8 cellular contexts compared by ENCODE assay signal in the genomic region with DNA sequence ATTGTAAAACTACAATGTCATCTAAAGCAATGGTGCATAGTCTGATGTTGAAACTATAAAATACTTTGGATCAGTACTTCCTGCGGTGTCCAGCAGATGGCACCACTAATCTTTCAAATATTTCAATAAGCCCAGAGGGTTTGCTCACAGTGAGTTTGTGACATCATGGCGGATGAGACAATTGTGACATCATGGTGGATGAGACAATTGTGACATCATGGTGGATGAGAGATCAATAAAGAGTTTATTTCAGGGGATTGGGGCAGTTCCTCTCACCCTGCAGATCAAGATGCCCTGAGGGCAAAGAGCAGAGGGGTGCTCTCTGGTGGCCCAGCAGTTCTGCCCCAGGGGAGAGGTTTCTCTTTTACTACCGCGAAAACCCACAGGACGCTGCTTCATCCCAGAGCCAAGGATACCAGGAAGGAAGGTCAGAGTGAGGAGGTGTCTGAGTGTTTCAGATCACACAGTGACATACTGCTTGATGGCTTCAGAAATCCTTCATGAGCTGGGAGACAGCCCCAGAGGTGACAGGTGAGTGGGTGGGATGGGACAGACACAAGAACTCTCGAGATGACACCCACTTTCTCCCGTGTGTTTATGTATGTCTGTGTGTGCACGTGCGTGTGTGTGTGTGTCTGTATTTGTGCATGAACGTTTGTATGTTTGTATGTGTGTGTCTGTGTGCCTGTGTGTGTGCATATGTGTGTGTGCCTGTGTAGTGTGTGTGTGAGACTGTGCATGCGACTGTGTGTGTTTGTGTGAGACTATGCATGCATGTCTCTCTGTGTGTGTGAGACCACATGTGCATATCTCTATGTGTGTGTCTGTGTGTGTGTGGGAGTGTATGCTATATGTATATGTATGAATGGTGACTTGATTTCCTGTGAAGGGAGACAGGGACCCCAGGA. TPM values are rescaled to one million over a fixed set of nuclear protein-coding genes. Genes with fewer than 3 reads are reported as not detected.
DNase-seq lines count a peak whose midpoint lies in the region; ATAC-seq and TF ChIP-seq lines count a peak whose summit lies in the region.

No MANE protein-coding gene starts in this region.

- H3K27ac Mint-ChIP-seq in activated CD4-positive, alpha-beta T cell treated with anti-CD3 and anti-CD28 coated beads, Interleukin-2, amount 10 ng/mL, durations not matched to agents 7 days and 5 days = no peak overlapping the region

- no peaks in the 10 kb centered on the region for H3K9me3 Mint-ChIP-seq in activated CD4-positive, alpha-beta T cell treated with anti-CD3 and anti-CD28 coated beads, Interleukin-2, amount 10 ng/mL, durations not matched to agents 7 days and 5 days

- no peak overlapping the region for H3K4me3 Mint-ChIP-seq in activated CD4-positive, alpha-beta T cell treated with anti-CD3 and anti-CD28 coated beads, Interleukin-2, amount 10 ng/mL, durations not matched to agents 7 days and 5 days

- peaks cover 28% of the 10 kb centered on the region for H3K4me1 Mint-ChIP-seq in activated CD4-positive, alpha-beta T cell treated with anti-CD3 and anti-CD28 coated beads, Interleukin-2, amount 10 ng/mL, durations not matched to agents 7 days and 5 days

- TF ChIP-seq CTCF in AG04449 (IDR thresholded peaks at IDR 0.05; ENCODE audit: insufficient read depth, low read length, missing control alignments) (peak; percentile 51), GM13977 (IDR thresholded peaks at IDR 0.05; ENCODE audit: extremely low read depth, insufficient read depth, missing control alignments) (peak; percentile 71)

- no peaks in the 10 kb centered on the region for H3K36me3 Mint-ChIP-seq in activated CD4-positive, alpha-beta T cell treated with anti-CD3 and anti-CD28 coated beads, Interleukin-2, amount 10 ng/mL, durations not matched to agents 7 days and 5 days (ENCODE audit: low read depth)

- in situ Hi-C loops in GM13977 (cut with MboI; ENCODE audit: low pct_unique_long_range_greater_than_20kb, low sequenced_read_pairs, unreplicated experiment) = no loop called here

- ATAC-seq in GM21447 (IDR thresholded peaks at IDR 0.05; ENCODE audit: unreplicated experiment) = no peak

- H3K27me3 Mint-ChIP-seq in activated CD4-positive, alpha-beta T cell treated with anti-CD3 and anti-CD28 coated beads, Interleukin-2, amount 10 ng/mL, durations not matched to agents 7 days and 5 days = peaks cover 91% of the 10 kb centered on the region

- CTCF ChIA-PET in AG04449 (lab: Yijun Ruan, JAX) = interaction anchor here (0.7 to 2.5 kb wide), 7 partner anchors 69 to 881 kb away, joined by 3 to 37 read pairs (median 4); no protein-coding TSS in a partner anchor
- CTCF ChIA-PET in activated CD4-positive, alpha-beta T cell treated with anti-CD3 and anti-CD28 coated beads, Interleukin-2, amount 10 ng/mL, durations not matched to agents 7 days and 5 days (lab: Charles Lee) = interaction anchor here (1.2 kb wide), 1 partner anchor 52 kb away, joined by 3 read pairs; no protein-coding TSS in a partner anchor

- no peak for DNase-seq in AG04449 (ENCODE audit: low read depth, low spot score)
- peak; percentile 60 for DNase-seq in GM13977 (ENCODE audit: low spot score)
- peak; percentile 40 to 75 for DNase-seq in NCI-H524 (lab: John Stamatoyannopoulos, UW)
- DNase-seq in activated CD4-positive, alpha-beta T cell treated with anti-CD3 and anti-CD28 coated beads, Interleukin-2, amount 10 ng/mL, durations not matched to agents 7 days and 5 days = peak; percentile 80
- DNase-seq in ecto neural progenitor cell (ENCODE audit: low spot score) = peak; percentile 58
- DNase-seq in lung microvascular endothelial cell (ENCODE audit: low read depth in 2 of 2) = peak; percentile 74 to 84
- DNase-seq in stimulated activated CD8-positive, alpha-beta memory T cell treated with anti-CD3 and anti-CD28 coated beads, Interleukin-15, amount 100 ng/mL, for 1 hour (ENCODE audit: low read depth) = peak; percentile 56

- POLR2A ChIA-PET in AG04449 (lab: Yijun Ruan, JAX) = no interaction called here
- POLR2A ChIA-PET in activated CD4-positive, alpha-beta T cell treated with anti-CD3 and anti-CD28 coated beads, Interleukin-2, amount 10 ng/mL, durations not matched to agents 7 days and 5 days (lab: Charles Lee) = no interaction called here

- H3K4me3 ChIP-seq in AG04449 (ENCODE audit: low read depth, low read length) = no peak overlapping the region

RNA-seq across cellular contexts. Expression of a gene that starts 7.3 kb away (rescaled TPM):
- total RNA-seq in activated CD4-positive, alpha-beta T cell treated with anti-CD3 and anti-CD28 coated beads, Interleukin-2, amount 10 ng/mL, durations not matched to agents 7 days and 5 days = under 1 TPM; 0.40 to 0.50 TPM
- 0.79 and 2.4 TPM in 2 replicates for total RNA-seq in lung microvascular endothelial cell

RNA-seq across cellular contexts. Expression of a gene that starts 11.6 kb away (rescaled TPM):
- not detected for total RNA-seq in activated CD4-positive, alpha-beta T cell treated with anti-CD3 and anti-CD28 coated beads, Interleukin-2, amount 10 ng/mL, durations not matched to agents 7 days and 5 days
- total RNA-seq in lung microvascular endothelial cell = 0.20 and 0.22 TPM in 2 replicates

RNA-seq across cellular contexts. Expression of a gene that starts 29.2 kb away (rescaled TPM):
- total RNA-seq in activated CD4-positive, alpha-beta T cell treated with anti-CD3 and anti-CD28 coated beads, Interleukin-2, amount 10 ng/mL, durations not matched to agents 7 days and 5 days = under 1 TPM; 0.55 to 0.67 TPM
- total RNA-seq in lung microvascular endothelial cell = under 0.01 and 0.22 TPM in 2 replicates

RNA-seq across cellular contexts. Expression of a gene that starts 36.6 kb away (rescaled TPM):
- total RNA-seq in activated CD4-positive, alpha-beta T cell treated with anti-CD3 and anti-CD28 coated beads, Interleukin-2, amount 10 ng/mL, durations not matched to agents 7 days and 5 days = not detected
- under 0.01 TPM in 1 of 2 replicates, not detected in the other for total RNA-seq in lung microvascular endothelial cell
